Comparison of ENCODE assay signal across 19 cellular contexts in genomic region chr20:13449868-13450441, GRCh38.
"Had no signal": no experiment of that assay in that cellular context is flagged by ENCODE, and none has a peak within 500 bp of the region (broad histone marks: within the 10 kb centered on the region; RNA-seq: fewer than 3 reads in every experiment).

No MANE protein-coding gene starts in this region.

- H3K36me3 ChIP-seq: adrenal gland, cardiac muscle cell, suprapubic skin, transverse colon, vagina had no signal

- ATAC-seq: mucosa of descending colon; right cardiac atrium; stimulated activated naive CD8-positive, alpha-beta T cell treated with anti-CD3 and anti-CD28 coated beads, Interleukin-15, amount 100 ng/mL, for 72 hours had no signal

- H3K27me3 ChIP-seq: adrenal gland, cardiac muscle cell, suprapubic skin, transverse colon, vagina had no signal

- DNase-seq: activated CD4-positive, CD25-positive, alpha-beta regulatory T cell treated with anti-CD3 and anti-CD28 coated beads, Interleukin-2, amount 50 U/mL, for 72 hours; activated CD8-positive, alpha-beta memory T cell treated with anti-CD3 and anti-CD28 coated beads for 24 hours; activated CD8-positive, alpha-beta memory T cell treated with anti-CD3 and anti-CD28 coated beads, Interleukin-2, amount 50 U/mL, for 48 hours; activated effector memory CD4-positive, alpha-beta T cell treated with anti-CD3 and anti-CD28 coated beads, Interleukin-2, amount 50 U/mL, for 16 hours; activated T-cell treated with anti-CD3 and anti-CD28 coated beads, Interleukin-2, amount 50 U/mL, for 48 hours; adrenal gland; dermis blood vessel endothelial cell; effector memory CD4-positive, alpha-beta T cell; mucosa of descending colon; naive B cell; right cardiac atrium; stimulated activated naive CD8-positive, alpha-beta T cell treated with anti-CD3 and anti-CD28 coated beads, Interleukin-15, amount 100 ng/mL, for 72 hours; transverse colon had no signal

- H3K4me1 ChIP-seq: adrenal gland, suprapubic skin, transverse colon had no signal

- H3K9me3 ChIP-seq: adrenal gland, mucosa of descending colon, suprapubic skin, transverse colon, vagina had no signal

- H3K27ac ChIP-seq: adrenal gland, cardiac muscle cell, epithelial cell of prostate, skin epidermis, suprapubic skin, transverse colon, vagina, VCaP had no signal

- H3K4me3 ChIP-seq: adrenal gland, cardiac muscle cell, mucosa of descending colon, skin epidermis, suprapubic skin, transverse colon, vagina had no signal
